In the genomic region with DNA sequence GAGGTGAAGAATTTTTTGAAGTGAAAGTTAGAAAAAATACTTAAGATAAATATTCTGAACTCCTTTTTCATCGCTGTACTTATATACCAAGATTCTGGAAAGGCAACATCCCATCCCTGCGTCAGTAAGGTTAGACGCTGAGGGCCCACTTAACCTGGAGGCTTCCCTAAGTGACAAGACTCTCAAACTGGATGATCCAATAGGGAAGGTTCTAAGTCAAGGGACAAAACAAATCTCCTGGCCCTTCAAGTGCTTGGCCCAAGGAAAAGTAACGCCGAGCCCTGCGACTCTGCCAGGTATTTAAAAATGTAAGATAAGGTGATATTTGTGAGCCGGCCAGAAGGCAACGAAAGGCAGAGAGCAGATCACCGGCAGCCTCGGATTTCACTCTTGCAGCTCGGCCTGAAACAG, we compare ENCODE assay signal across 8 cellular contexts. TPM values are rescaled to one million over a fixed set of nuclear protein-coding genes. Genes with fewer than 3 reads are reported as not detected.
DNase-seq lines count a peak whose midpoint lies in the region; ATAC-seq lines count a peak whose summit lies in the region.

No MANE protein-coding gene starts in this region.

- H3K27me3 Mint-ChIP-seq in activated CD4-positive, alpha-beta memory T cell treated with anti-CD3 and anti-CD28 coated beads, Interleukin-2, amount 10 ng/mL, durations not matched to agents 7 days and 5 days: no peaks in the 10 kb centered on the region
- no peaks in the 10 kb centered on the region for H3K27me3 Mint-ChIP-seq in stimulated activated naive CD8-positive, alpha-beta T cell treated with anti-CD3 and anti-CD28 coated beads, Interleukin-15, amount 100 ng/mL, for 72 hours

- H3K4me1 ChIP-seq in iPS DF 6.9 (ENCODE audit: control insufficient read depth, insufficient read depth, low read length): no peaks in the 10 kb centered on the region

- no peak overlapping the region for H3K27ac ChIP-seq in iPS DF 6.9 (ENCODE audit: low read length)

- no peaks in the 10 kb centered on the region for H3K27me3 ChIP-seq in iPS DF 6.9 (ENCODE audit: control insufficient read depth, insufficient read depth, low read length)

- ATAC-seq in stimulated activated naive CD8-positive, alpha-beta T cell treated with anti-CD3 and anti-CD28 coated beads, Interleukin-15, amount 100 ng/mL, for 72 hours: no peak

- POLR2A ChIA-PET in activated CD4-positive, alpha-beta memory T cell treated with anti-CD3 and anti-CD28 coated beads, Interleukin-2, amount 10 ng/mL, durations not matched to agents 7 days and 5 days (lab: Charles Lee): interaction anchor here (1.1 kb wide), 3 partner anchors 19 to 51 kb away, joined by 3 to 9 read pairs (median 4); no protein-coding TSS in a partner anchor

- peak overlapping the region; percentile 98 for H3K27ac Mint-ChIP-seq in activated CD4-positive, alpha-beta memory T cell treated with anti-CD3 and anti-CD28 coated beads, Interleukin-2, amount 10 ng/mL, durations not matched to agents 7 days and 5 days
- H3K27ac Mint-ChIP-seq in stimulated activated naive CD8-positive, alpha-beta T cell treated with anti-CD3 and anti-CD28 coated beads, Interleukin-15, amount 100 ng/mL, for 72 hours: peak overlapping the region; percentile 85 to 93

- H3K36me3 ChIP-seq in iPS DF 6.9 (ENCODE audit: control insufficient read depth, insufficient read depth, low read length): no peaks in the 10 kb centered on the region

- H3K9me3 ChIP-seq in iPS DF 6.9 (ENCODE audit: control insufficient read depth, insufficient read depth, low read length): no peaks in the 10 kb centered on the region

- H3K9me3 Mint-ChIP-seq in activated CD4-positive, alpha-beta memory T cell treated with anti-CD3 and anti-CD28 coated beads, Interleukin-2, amount 10 ng/mL, durations not matched to agents 7 days and 5 days: no peaks in the 10 kb centered on the region
- no peaks in the 10 kb centered on the region for H3K9me3 Mint-ChIP-seq in stimulated activated naive CD8-positive, alpha-beta T cell treated with anti-CD3 and anti-CD28 coated beads, Interleukin-15, amount 100 ng/mL, for 72 hours

- no CpG with 5 or more reads among the region's 11 CpGs for WGBS in iPS DF 6.9 (ENCODE audit: insufficient coverage, insufficient read length)

- CTCF ChIA-PET in activated CD4-positive, alpha-beta memory T cell treated with anti-CD3 and anti-CD28 coated beads, Interleukin-2, amount 10 ng/mL, durations not matched to agents 7 days and 5 days (lab: Charles Lee): no interaction called here

- peak overlapping the region; percentile 78; the same call in 1 of the 2 replicates for H3K4me3 ChIP-seq in iPS DF 6.9 (ENCODE audit: low read length)

- H3K4me3 Mint-ChIP-seq in activated CD4-positive, alpha-beta memory T cell treated with anti-CD3 and anti-CD28 coated beads, Interleukin-2, amount 10 ng/mL, durations not matched to agents 7 days and 5 days: peak overlapping the region; percentile 89
- peak overlapping the region; percentile 85 to 86 for H3K4me3 Mint-ChIP-seq in stimulated activated naive CD8-positive, alpha-beta T cell treated with anti-CD3 and anti-CD28 coated beads, Interleukin-15, amount 100 ng/mL, for 72 hours

- H3K36me3 Mint-ChIP-seq in activated CD4-positive, alpha-beta memory T cell treated with anti-CD3 and anti-CD28 coated beads, Interleukin-2, amount 10 ng/mL, durations not matched to agents 7 days and 5 days (ENCODE audit: low read depth): peaks cover 3% of the 10 kb centered on the region

- peak; percentile 10 for DNase-seq in NCI-H1694 treated with DMSO at 0.1 percent for 48 hours (lab: John Stamatoyannopoulos, UW)
- DNase-seq in NCI-H1694 (lab: John Stamatoyannopoulos, UW): no peak
- DNase-seq in activated CD4-positive, alpha-beta memory T cell treated with anti-CD3 and anti-CD28 coated beads, Interleukin-2, amount 10 ng/mL, durations not matched to agents 7 days and 5 days: no peak
- no peak for DNase-seq in iPS DF 6.9 (ENCODE audit: low read depth, low spot score)
- no peak for DNase-seq in stimulated activated naive CD8-positive, alpha-beta T cell treated with anti-CD3 and anti-CD28 coated beads, Interleukin-15, amount 100 ng/mL, for 72 hours
- DNase-seq in HuH-7.5 (ENCODE audit: low spot score): no peak
- no peak for DNase-seq in NCI-H1417 treated with DMSO at 0.1 percent for 48 hours (lab: John Stamatoyannopoulos, UW)
- no peak for DNase-seq in stimulated activated naive CD4-positive, alpha-beta T cell treated with Interleukin-2 at 50 U/mL for 16 hours (lab: John Stamatoyannopoulos, UW)

- H3K4me1 Mint-ChIP-seq in activated CD4-positive, alpha-beta memory T cell treated with anti-CD3 and anti-CD28 coated beads, Interleukin-2, amount 10 ng/mL, durations not matched to agents 7 days and 5 days: peaks cover 39% of the 10 kb centered on the region
- peaks cover 38% of the 10 kb centered on the region for H3K4me1 Mint-ChIP-seq in stimulated activated naive CD8-positive, alpha-beta T cell treated with anti-CD3 and anti-CD28 coated beads, Interleukin-15, amount 100 ng/mL, for 72 hours

RNA-seq across cellular contexts. Expression of a gene that starts 1.3 kb away (rescaled TPM):
- 10 to 100 TPM; 43.0 to 45.5 TPM for total RNA-seq in activated CD4-positive, alpha-beta memory T cell treated with anti-CD3 and anti-CD28 coated beads, Interleukin-2, amount 10 ng/mL, durations not matched to agents 7 days and 5 days
